In genomic region chr6:4136354-4136831, GRCh38 we compare ENCODE assay signal across 8 cellular contexts. TPM values are rescaled to one million over a fixed set of nuclear protein-coding genes. Genes with fewer than 3 reads are reported as not detected.
DNase-seq lines count a peak whose midpoint lies in the region; ATAC-seq and TF ChIP-seq lines count a peak whose summit lies in the region.

No MANE protein-coding gene starts in this region.

- H3K36me3 ChIP-seq in BJ (ENCODE audit: control insufficient read depth, insufficient read depth, low read length) (peaks cover 3% of the 10 kb centered on the region), MM.1S (replicated peaks; ENCODE audit: insufficient read depth, low read length) (0 out of 2 replicates have a peak, but pooled peaks cover 3% of the 10 kb centered on the region)
- H3K36me3 ChIP-seq in effector memory CD4-positive, alpha-beta T cell (ENCODE audit: control insufficient read depth, insufficient read depth, low read length) = peaks cover 5% of the 10 kb centered on the region

- intact Hi-C loops in head of caudate nucleus (cut with DNase I) = no loop called here

- TF ChIP-seq CTCF in BJ (IDR thresholded peaks at IDR 0.05; ENCODE audit: insufficient read depth, low read depth, low read length) (no peak), MM.1S (IDR thresholded peaks at IDR 0.05; ENCODE audit: low read length) (no peak), nephron (IDR thresholded peaks at IDR 0.05; ENCODE audit: unreplicated experiment in 3 of 3) (no peak)

- ATAC-seq in GM18907 (IDR thresholded peaks at IDR 0.05; ENCODE audit: unreplicated experiment) = no peak

- POLR2A ChIA-PET in BJ (lab: Charles Lee) = interaction anchor here (1.7 kb wide), 1 partner anchor 115 kb away, joined by 6 read pairs; a partner anchor contains a TSS

- peak overlapping the region; percentile 77; the same call in 1 of the 2 replicates for H3K27ac ChIP-seq in MM.1S (ENCODE audit: low read length)
- peak overlapping the region; percentile 66 for H3K27ac ChIP-seq in effector memory CD4-positive, alpha-beta T cell (ENCODE audit: insufficient read depth, low read length, poor library complexity, severe bottlenecking)

- peak overlapping the region; percentile 84 for H2AFZ ChIP-seq in MM.1S (ENCODE audit: low read length)

- CTCF ChIA-PET in BJ (lab: Yijun Ruan, JAX) = interaction anchor here (1.1 to 3.9 kb wide), 2 partner anchors 19 to 81 kb away, joined by 4 to 25 read pairs; no protein-coding TSS in a partner anchor

- H3K27ac Mint-ChIP-seq in nephron = peak overlapping the region; percentile 76 to 84 (median 78)

- H3K4me3 ChIP-seq in BJ (ENCODE audit: low read depth, low read length) (peak overlapping the region; percentile 57), MM.1S (ENCODE audit: low read length) (peak overlapping the region; percentile 82)
- peak overlapping the region; percentile 80 for H3K4me3 ChIP-seq in effector memory CD4-positive, alpha-beta T cell (ENCODE audit: insufficient read depth, low read depth, low read length, poor library complexity, severe bottlenecking)

- H3K9me3 Mint-ChIP-seq in nephron = peaks cover 6% of the 10 kb centered on the region

- peak overlapping the region; percentile 70 for H3K4me2 ChIP-seq in MM.1S (ENCODE audit: low read depth, low read length)

- no peaks in the 10 kb centered on the region for H4K20me1 ChIP-seq in MM.1S (ENCODE audit: insufficient read depth, low read length)

- no peak for TF ChIP-seq POLR2A in erythroblast (IDR thresholded peaks at IDR 0.05; ENCODE audit: low read length)

- peak overlapping the region; percentile 82 to 88 (median 87) for H3K4me3 Mint-ChIP-seq in nephron

- H3K9me2 ChIP-seq in MM.1S (replicated peaks; ENCODE audit: insufficient read depth, low read length) = no peaks in the 10 kb centered on the region

- DNase-seq in BJ (ENCODE audit: low read depth) (no peak), MM.1S (no peak), head of caudate nucleus (no peak), erythroblast (lab: John Stamatoyannopoulos, UW) (no peak)
- DNase-seq in effector memory CD4-positive, alpha-beta T cell = no peak
- no peak for DNase-seq in activated CD4-positive, alpha-beta T cell treated with anti-CD3 and anti-CD28 coated beads for 1 hour

- H3K27me3 Mint-ChIP-seq in nephron (ENCODE audit: low read depth) = peaks cover 10% of the 10 kb centered on the region

- peaks cover 29% of the 10 kb centered on the region for H3K4me1 ChIP-seq in MM.1S (ENCODE audit: low read length)
- H3K4me1 ChIP-seq in effector memory CD4-positive, alpha-beta T cell (ENCODE audit: control insufficient read depth, insufficient read depth, low read length, poor library complexity, severe bottlenecking) = peaks cover 8% of the 10 kb centered on the region

- H3K4me1 Mint-ChIP-seq in nephron = peaks cover 32% of the 10 kb centered on the region

- H3K9me3 ChIP-seq in MM.1S (replicated peaks; ENCODE audit: insufficient read depth, low read length) = no peaks in the 10 kb centered on the region
- no peaks in the 10 kb centered on the region for H3K9me3 ChIP-seq in effector memory CD4-positive, alpha-beta T cell (ENCODE audit: control insufficient read depth, low read length)

- peaks cover 22% of the 10 kb centered on the region for H3K36me3 Mint-ChIP-seq in nephron (ENCODE audit: low read depth)

- H3K27me3 ChIP-seq in BJ (ENCODE audit: control insufficient read depth, insufficient read depth, low read length) (no peaks in the 10 kb centered on the region), MM.1S (replicated peaks; ENCODE audit: insufficient read depth, low read length) (no peaks in the 10 kb centered on the region)
- no peaks in the 10 kb centered on the region for H3K27me3 ChIP-seq in effector memory CD4-positive, alpha-beta T cell (replicated peaks; ENCODE audit: control insufficient read depth, insufficient read depth, low read length, poor library complexity, severe bottlenecking)

- peaks cover 25% of the 10 kb centered on the region for H3K79me2 ChIP-seq in MM.1S (ENCODE audit: low read length)

- peaks cover 24% of the 10 kb centered on the region for H3F3A ChIP-seq in MM.1S (ENCODE audit: insufficient read depth, low read length)

- peak overlapping the region; percentile 76 for H3K9ac ChIP-seq in MM.1S (ENCODE audit: low read length)

RNA-seq across cellular contexts. Expression of gene ECI2, which starts 1.0 kb away (rescaled TPM):
- 55.3 and 72.2 TPM in 2 replicates for polyA plus RNA-seq in BJ (2011; rRNA removed)
- polyA minus RNA-seq in BJ (2011; rRNA and poly(A)+ RNA removed) = 24.7 and 26.6 TPM in 2 replicates

RNA-seq across cellular contexts. Expression of gene FAM217A, which starts 57.5 kb away (rescaled TPM):
- not detected in 2 replicates for polyA plus RNA-seq in BJ (2011; rRNA removed)
- not detected in 2 replicates for polyA minus RNA-seq in BJ (2011; rRNA and poly(A)+ RNA removed)
